1 cellular context compared by ENCODE assay signal in genomic region chr11:78094250-78094649, GRCh38.
TF ChIP-seq lines count a peak whose summit lies in the region.

No MANE protein-coding gene starts in this region.

TF ChIP-seq in K562, 482 proteins besides CTCF, POLR2A, EP300 and RAD21:
- TF ChIP-seq MEIS2 (IDR thresholded peaks at IDR 0.05; ENCODE audit: partially characterized antibody) (peak; percentile 35), MAX (CRISPR knock-in tag; IDR thresholded peaks at IDR 0.05) (peak; percentile 13; the same call in 1 of the 2 replicates), PRDM10 (IDR thresholded peaks at IDR 0.05; ENCODE audit: partially characterized antibody) (peak; percentile 23), GTF2F1 (IDR thresholded peaks at IDR 0.05; ENCODE audit: low read depth, low read length) (no peak), CEBPB (tag; IDR thresholded peaks at IDR 0.05) (peak; percentile 59), XRCC5 (IDR thresholded peaks at IDR 0.05; ENCODE audit: low read depth, low read length) (no peak), TCF3 (CRISPR knock-in tag; IDR thresholded peaks at IDR 0.05) (peak; percentile 16; the same call in 1 of the 2 replicates)
